1 cellular context compared by ENCODE assay signal in genomic region chr11:120748485-120748814, GRCh38.
TF ChIP-seq lines count a peak whose summit lies in the region.

No MANE protein-coding gene starts in this region.

TF ChIP-seq in GM23338, 12 proteins besides CTCF, POLR2A, EP300 and RAD21 (continued from another document):
- no peak for TF ChIP-seq ZNF331 (CRISPR knock-in tag; IDR thresholded peaks at IDR 0.05; ENCODE audit: low read depth)
- no peak for TF ChIP-seq NANOG (IDR thresholded peaks at IDR 0.05; ENCODE audit: borderline replicate concordance)
- TF ChIP-seq REST (IDR thresholded peaks at IDR 0.05; ENCODE audit: unreplicated experiment): no peak
- no peak for TF ChIP-seq EZH2phosphoT487 (IDR thresholded peaks at IDR 0.05; ENCODE audit: unreplicated experiment)
- TF ChIP-seq CREB1 (CRISPR knock-in tag; IDR thresholded peaks at IDR 0.05; ENCODE audit: low read depth): no peak
- no peak for TF ChIP-seq EZH2 (IDR thresholded peaks at IDR 0.05; ENCODE audit: low read depth, unreplicated experiment)
